Comparison of ENCODE assay signal across 12 cellular contexts in the genomic region with DNA sequence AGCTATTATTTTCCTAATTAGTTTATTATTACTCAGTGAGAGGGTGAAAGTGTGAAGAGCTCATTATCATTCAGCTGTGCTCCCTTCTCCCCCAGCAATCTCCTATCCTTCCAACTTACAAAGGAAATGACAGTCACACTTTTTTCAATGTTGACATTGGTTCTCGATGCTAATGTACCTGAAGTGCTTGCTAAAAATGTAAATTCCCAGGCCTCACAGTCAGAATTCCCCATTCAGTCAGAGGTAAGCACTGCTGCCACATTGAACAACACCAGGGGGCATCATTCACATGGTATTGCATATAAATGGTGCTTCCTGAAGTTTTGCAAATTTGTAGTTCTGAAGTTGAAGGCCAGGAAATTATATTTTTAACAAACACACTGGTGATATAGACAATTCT.
DNase-seq lines count a peak whose midpoint lies in the region; ATAC-seq and TF ChIP-seq lines count a peak whose summit lies in the region.
"Had no signal": no experiment of that assay in that cellular context is flagged by ENCODE, and none has a peak within 500 bp of the region (broad histone marks: within the 10 kb centered on the region; RNA-seq: fewer than 3 reads in every experiment).

No MANE protein-coding gene starts in this region.

- peak; percentile 19 to 43 for TF ChIP-seq CTCF in brain (conservative IDR thresholded peaks at IDR 0.05)
- no peak for TF ChIP-seq CTCF in Caco-2 (IDR thresholded peaks at IDR 0.05; ENCODE audit: insufficient read depth in 1 of 2, low read depth in 1 of 2, low read length in 1 of 2, severe bottlenecking in 1 of 2, unreplicated experiment in 1 of 2)
- no peak for TF ChIP-seq CTCF in left lung (IDR thresholded peaks at IDR 0.05)

- peaks cover 5% of the 10 kb centered on the region for H3K27me3 Mint-ChIP-seq in activated naive CD4-positive, alpha-beta T cell treated with anti-CD3 and anti-CD28 coated beads for 36 hours (ENCODE audit: low read depth)
- peaks cover 2% of the 10 kb centered on the region for H3K27me3 Mint-ChIP-seq in brain
- H3K27me3 Mint-ChIP-seq in Caco-2 (ENCODE audit: insufficient read depth, unreplicated experiment), result peaks cover 3% of the 10 kb centered on the region
- peaks cover 5% of the 10 kb centered on the region for H3K27me3 Mint-ChIP-seq in activated CD8-positive, alpha-beta T cell treated with anti-CD3 and anti-CD28 coated beads, Interleukin-2, amount 10 ng/mL, durations not matched to agents 7 days and 5 days (ENCODE audit: low read depth)

- intact Hi-C loops in activated naive CD4-positive, alpha-beta T cell treated with anti-CD3 and anti-CD28 coated beads for 36 hours (cut with micrococcal nuclease), result loop anchor here (10.0 kb wide), 1 partner anchor 255 kb away; no protein-coding TSS in a partner anchor
- intact Hi-C loops in Caco-2 (cut with micrococcal nuclease; ENCODE audit: unreplicated experiment) (loop anchor here (1.0 kb wide), 1 partner anchor 252 kb away; no protein-coding TSS in a partner anchor), left lung (cut with DNase I) (no loop called here)

- H3K4me3 Mint-ChIP-seq in activated naive CD4-positive, alpha-beta T cell treated with anti-CD3 and anti-CD28 coated beads for 36 hours, result no peak overlapping the region
- H3K4me3 Mint-ChIP-seq in brain (no peak overlapping the region), Caco-2 (ENCODE audit: unreplicated experiment) (no peak overlapping the region)
- H3K4me3 Mint-ChIP-seq in activated CD8-positive, alpha-beta T cell treated with anti-CD3 and anti-CD28 coated beads, Interleukin-2, amount 10 ng/mL, durations not matched to agents 7 days and 5 days, result no peak overlapping the region
- H3K4me3 Mint-ChIP-seq: natural killer cell treated with Interleukin-12 subunit alpha and Interleukin-12 subunit beta and Interleukin-15 and Interleukin-18, amount 100 ng/mL, for 72 hours; T-cell had no signal

- H3K4me3 ChIP-seq in Caco-2 (ENCODE audit: low read depth, low read length) (no peak overlapping the region), left lung (no peak overlapping the region)

- DNase-seq in activated naive CD4-positive, alpha-beta T cell treated with anti-CD3 and anti-CD28 coated beads for 36 hours, result peak; percentile 15
- DNase-seq in activated naive CD4-positive, alpha-beta T cell treated with Interleukin-2 at 50 U/mL for 16 hours, result no peak
- DNase-seq in NCI-H1694 (lab: John Stamatoyannopoulos, UW) (peak; percentile 19), amygdala (lab: John Stamatoyannopoulos, UW) (no peak), Caco-2 (no peak), left lung (no peak)
- no peak for DNase-seq in activated CD8-positive, alpha-beta T cell treated with anti-CD3 and anti-CD28 coated beads, Interleukin-2, amount 10 ng/mL, durations not matched to agents 7 days and 5 days
- DNase-seq: activated T-cell treated with anti-CD3 and anti-CD28 coated beads for 4 hours, KG1, T-cell had no signal

- no peak overlapping the region for H3K27ac Mint-ChIP-seq in activated naive CD4-positive, alpha-beta T cell treated with anti-CD3 and anti-CD28 coated beads for 36 hours
- H3K27ac Mint-ChIP-seq in brain (no peak overlapping the region), Caco-2 (ENCODE audit: unreplicated experiment) (no peak overlapping the region)
- no peak overlapping the region for H3K27ac Mint-ChIP-seq in activated CD8-positive, alpha-beta T cell treated with anti-CD3 and anti-CD28 coated beads, Interleukin-2, amount 10 ng/mL, durations not matched to agents 7 days and 5 days
- H3K27ac Mint-ChIP-seq: natural killer cell treated with Interleukin-12 subunit alpha and Interleukin-12 subunit beta and Interleukin-15 and Interleukin-18, amount 100 ng/mL, for 72 hours; T-cell had no signal

- H3K4me1 Mint-ChIP-seq in activated naive CD4-positive, alpha-beta T cell treated with anti-CD3 and anti-CD28 coated beads for 36 hours (ENCODE audit: low read depth), result no peaks in the 10 kb centered on the region
- H3K4me1 Mint-ChIP-seq in brain (no peaks in the 10 kb centered on the region), Caco-2 (ENCODE audit: low read depth, unreplicated experiment) (no peaks in the 10 kb centered on the region)
- H3K4me1 Mint-ChIP-seq in activated CD8-positive, alpha-beta T cell treated with anti-CD3 and anti-CD28 coated beads, Interleukin-2, amount 10 ng/mL, durations not matched to agents 7 days and 5 days (ENCODE audit: low read depth), result no peaks in the 10 kb centered on the region
- H3K4me1 Mint-ChIP-seq: T-cell had no signal

- H3K27me3 ChIP-seq in Caco-2 (replicated peaks; ENCODE audit: control insufficient read depth, insufficient read depth, low read length) (no peaks in the 10 kb centered on the region), left lung (no peaks in the 10 kb centered on the region)

- POLR2A ChIA-PET in Caco-2 (lab: Charles Lee), result no interaction called here
- POLR2A ChIA-PET in activated CD8-positive, alpha-beta T cell treated with anti-CD3 and anti-CD28 coated beads, Interleukin-2, amount 10 ng/mL, durations not matched to agents 7 days and 5 days (lab: Charles Lee), result no interaction called here

- H3K36me3 ChIP-seq in Caco-2 (ENCODE audit: control insufficient read depth, insufficient read depth, low read length) (no peaks in the 10 kb centered on the region), left lung (no peaks in the 10 kb centered on the region)

- BruUV-seq in Caco-2 (replicated peaks; lab: Mats Ljungman, UMichigan), result no TSS peak

- no peaks in the 10 kb centered on the region for H3K9me3 ChIP-seq in Caco-2
- no peaks in the 10 kb centered on the region for H3K9me3 ChIP-seq in left lung

- CTCF ChIA-PET in activated naive CD4-positive, alpha-beta T cell treated with anti-CD3 and anti-CD28 coated beads for 36 hours (lab: Charles Lee), result interaction anchor here (0.6 to 1.7 kb wide), 4 partner anchors 41 to 348 kb away, joined by 3 to 11 read pairs (median 4); no protein-coding TSS in a partner anchor
- CTCF ChIA-PET in Caco-2 (lab: Charles Lee), result no interaction called here
- CTCF ChIA-PET in activated CD8-positive, alpha-beta T cell treated with anti-CD3 and anti-CD28 coated beads, Interleukin-2, amount 10 ng/mL, durations not matched to agents 7 days and 5 days (lab: Charles Lee), result no interaction called here

- no peak for ATAC-seq in left lung
- no peak for ATAC-seq in activated CD8-positive, alpha-beta T cell treated with anti-CD3 and anti-CD28 coated beads, Interleukin-2, amount 10 ng/mL, durations not matched to agents 7 days and 5 days
- ATAC-seq: natural killer cell treated with Interleukin-12 subunit alpha and Interleukin-12 subunit beta and Interleukin-15 and Interleukin-18, amount 100 ng/mL, for 72 hours; T-cell had no signal

- no peaks in the 10 kb centered on the region for H3K36me3 Mint-ChIP-seq in activated naive CD4-positive, alpha-beta T cell treated with anti-CD3 and anti-CD28 coated beads for 36 hours (ENCODE audit: low read depth)
- H3K36me3 Mint-ChIP-seq in brain (no peaks in the 10 kb centered on the region), Caco-2 (ENCODE audit: insufficient read depth, unreplicated experiment) (no peaks in the 10 kb centered on the region)
- no peaks in the 10 kb centered on the region for H3K36me3 Mint-ChIP-seq in activated CD8-positive, alpha-beta T cell treated with anti-CD3 and anti-CD28 coated beads, Interleukin-2, amount 10 ng/mL, durations not matched to agents 7 days and 5 days (ENCODE audit: low read depth)
- H3K36me3 Mint-ChIP-seq: natural killer cell treated with Interleukin-12 subunit alpha and Interleukin-12 subunit beta and Interleukin-15 and Interleukin-18, amount 100 ng/mL, for 72 hours; T-cell had no signal

- H3K4me1 ChIP-seq in Caco-2 (no peaks in the 10 kb centered on the region), left lung (no peaks in the 10 kb centered on the region)

- no peak overlapping the region for H3K27ac ChIP-seq in left lung

- H3K9me3 Mint-ChIP-seq in activated naive CD4-positive, alpha-beta T cell treated with anti-CD3 and anti-CD28 coated beads for 36 hours, result no peaks in the 10 kb centered on the region
- H3K9me3 Mint-ChIP-seq in brain, result no peaks in the 10 kb centered on the region
- H3K9me3 Mint-ChIP-seq in Caco-2 (ENCODE audit: unreplicated experiment), result no peaks in the 10 kb centered on the region
- H3K9me3 Mint-ChIP-seq in activated CD8-positive, alpha-beta T cell treated with anti-CD3 and anti-CD28 coated beads, Interleukin-2, amount 10 ng/mL, durations not matched to agents 7 days and 5 days (ENCODE audit: insufficient read depth), result no peaks in the 10 kb centered on the region
- H3K9me3 Mint-ChIP-seq: natural killer cell treated with Interleukin-12 subunit alpha and Interleukin-12 subunit beta and Interleukin-15 and Interleukin-18, amount 100 ng/mL, for 72 hours; T-cell had no signal

Comparison
In these comparisons a context has a peak if more than half of its experiments do, and no peak if none do; other contexts are left out.
1. DNase-seq: peak in activated naive CD4-positive, alpha-beta T cell treated with anti-CD3 and anti-CD28 coated beads for 36 hours (single experiment) and NCI-H1694 (single experiment); none in activated naive CD4-positive, alpha-beta T cell treated with Interleukin-2 at 50 U/mL for 16 hours (single experiment), amygdala (0 of 56), Caco-2 (0 of 2), left lung (0 of 2) and activated CD8-positive, alpha-beta T cell treated with anti-CD3 and anti-CD28 coated beads, Interleukin-2, amount 10 ng/mL, durations not matched to agents 7 days and 5 days (single experiment).
2. CTCF ChIP-seq: peak in brain (2 of 2); none in Caco-2 (0 of 2) and left lung (0 of 2).
3. intact Hi-C loops: an anchor here in activated naive CD4-positive, alpha-beta T cell treated with anti-CD3 and anti-CD28 coated beads for 36 hours (10.0 kb wide) and Caco-2 (1.0 kb wide); none called in left lung.